In the genomic region with DNA sequence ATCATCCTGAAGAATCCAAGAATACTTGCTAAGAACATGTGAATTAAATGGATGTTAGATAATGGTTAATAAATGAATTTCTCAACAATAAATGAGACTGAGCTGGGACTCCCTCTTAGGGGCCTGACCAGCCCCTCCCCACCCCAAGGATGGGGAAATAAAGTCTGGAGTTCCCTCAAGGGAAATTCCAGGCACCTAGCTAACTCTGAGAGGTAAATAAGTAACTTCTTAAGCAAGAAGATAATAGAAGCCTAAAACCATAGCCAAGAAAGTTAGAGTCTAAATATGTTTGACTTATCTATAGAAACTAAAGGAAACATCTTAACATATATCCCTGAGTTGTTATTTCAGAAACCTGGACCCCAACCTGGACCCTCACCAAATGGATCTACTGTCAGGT, we compare ENCODE assay signal across 31 cellular contexts. TPM values are rescaled to one million over a fixed set of nuclear protein-coding genes. Genes with fewer than 3 reads are reported as not detected.
"Had no signal": no experiment of that assay in that cellular context is flagged by ENCODE, and none has a peak within 500 bp of the region (broad histone marks: within the 10 kb centered on the region; RNA-seq: fewer than 3 reads in every experiment).

No MANE protein-coding gene starts in this region.

- DNase-seq: activated B cell treated with CpG ODN at 0.5 μM for 24 hours; activated CD4-positive, alpha-beta T cell treated with anti-CD3 and anti-CD28 coated beads for 48 hours; activated CD4-positive, alpha-beta T cell treated with anti-CD3 and anti-CD28 coated beads, Interleukin-2, amount 50 U/mL, for 1 hour; activated CD4-positive, alpha-beta T cell treated with anti-CD3 and anti-CD28 coated beads, Interleukin-2, amount 50 U/mL, for 48 hours; activated CD8-positive, alpha-beta memory T cell treated with anti-CD3 and anti-CD28 coated beads for 24 hours; activated CD8-positive, alpha-beta T cell treated with anti-CD3 and anti-CD28 coated beads for 36 hours; activated effector memory CD4-positive, alpha-beta T cell treated with anti-CD3 and anti-CD28 coated beads, Interleukin-2, amount 50 U/mL, for 16 hours; activated naive CD4-positive, alpha-beta T cell treated with anti-CD3 and anti-CD28 coated beads for 36 hours; activated naive CD8-positive, alpha-beta T cell treated with anti-CD3 and anti-CD28 coated beads for 36 hours; activated naive CD8-positive, alpha-beta T cell treated with anti-CD3 and anti-CD28 coated beads, Interleukin-2, amount 50 U/mL, for 24 hours; activated T-cell treated with anti-CD3 and anti-CD28 coated beads, Interleukin-2, amount 50 U/mL, for 4 hours; adrenal gland; amygdala; aorta; body of pancreas; caudate nucleus; cortex of kidney; dermis blood vessel endothelial cell; effector CD4-positive, alpha-beta T cell; effector memory CD8-positive, alpha-beta T cell; esophagus squamous epithelium; foreskin melanocyte; glutamatergic neuron; heart left ventricle; T-helper 1 cell; T-helper 17 cell; T1000; WERI-Rb-1 had no signal

- ATAC-seq: activated CD4-positive, CD25-positive, alpha-beta regulatory T cell treated with anti-CD3 and anti-CD28 coated beads, Interleukin-2, amount 50 U/mL, for 24 hours; activated CD8-positive, alpha-beta T cell treated with anti-CD3 and anti-CD28 coated beads for 36 hours; activated naive CD8-positive, alpha-beta T cell treated with anti-CD3 and anti-CD28 coated beads, Interleukin-2, amount 50 U/mL, for 24 hours; activated T-cell treated with anti-CD3 and anti-CD28 coated beads, Interleukin-2, amount 50 U/mL, for 4 hours; body of pancreas; effector memory CD8-positive, alpha-beta T cell; gastroesophageal sphincter; heart left ventricle; T-helper 17 cell had no signal

- H3K4me3 ChIP-seq: adrenal gland, body of pancreas, esophagus squamous epithelium, gastroesophageal sphincter, heart left ventricle had no signal

RNA-seq across cellular contexts. Expression of a gene that starts 32.2 kb away (rescaled TPM):
- total RNA-seq: activated naive CD4-positive, alpha-beta T cell treated with anti-CD3 and anti-CD28 coated beads for 36 hours; activated T-helper 2 cell treated with anti-CD3 and anti-CD28 coated beads, Interferon-gamma antibody, Interleukin-2, Interleukin-4, amounts not matched to agents 10 μg/mL and 5 μg/mL and 100 μg/mL, durations not matched to agents 14 hours and 24 hours and 36 hours had no signal
